9 cellular contexts compared by ENCODE assay signal in the genomic region with DNA sequence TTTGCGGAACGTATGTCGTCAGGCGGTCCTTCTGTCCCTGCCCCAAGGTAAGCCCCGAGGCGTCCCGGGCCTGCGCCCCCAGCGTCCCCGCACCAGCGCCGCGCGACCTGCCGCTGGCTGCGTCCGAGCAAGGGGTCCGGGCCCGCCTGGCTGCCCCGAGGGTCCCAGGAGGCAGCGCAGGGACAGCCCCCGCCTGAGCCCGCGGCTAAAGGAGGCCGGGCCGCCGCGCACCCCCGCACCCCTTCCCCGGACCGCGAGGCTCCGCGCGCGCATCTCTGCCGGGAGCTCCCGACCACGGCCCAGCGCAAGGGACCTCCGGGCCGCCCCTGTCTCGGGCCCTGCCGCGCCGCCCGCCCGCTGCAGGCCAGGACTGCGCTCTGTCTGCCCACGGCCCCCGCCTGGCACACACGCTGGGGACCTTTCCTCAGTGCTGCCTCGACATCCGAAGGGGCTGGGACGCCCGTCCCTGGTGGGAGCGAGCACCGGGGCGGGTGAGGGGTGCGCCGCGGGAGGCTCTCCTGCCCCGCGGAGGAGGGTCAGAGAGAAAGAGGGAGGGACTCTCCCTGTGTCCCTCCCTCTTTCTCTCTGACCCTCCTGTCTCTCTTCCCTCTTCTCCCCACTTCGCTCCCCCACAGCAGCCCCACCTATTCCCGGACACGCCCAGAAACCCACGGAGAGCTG. TPM values are rescaled to one million over a fixed set of nuclear protein-coding genes. Genes with fewer than 3 reads are reported as not detected.
DNase-seq lines count a peak whose midpoint lies in the region; ATAC-seq and TF ChIP-seq lines count a peak whose summit lies in the region.
"Had no signal": no experiment of that assay in that cellular context is flagged by ENCODE, and none has a peak within 500 bp of the region (broad histone marks: within the 10 kb centered on the region; RNA-seq: fewer than 3 reads in every experiment).

No MANE protein-coding gene starts in this region.

- H3K79me2 ChIP-seq in trophoblast cell (ENCODE audit: control insufficient read depth, insufficient read depth, low read length, poor library complexity): no peaks in the 10 kb centered on the region

- no peak overlapping the region for H2BK120ac ChIP-seq in trophoblast cell (ENCODE audit: insufficient read depth, low read length, poor library complexity)

- no peaks in the 10 kb centered on the region for H3K9me3 ChIP-seq in cardiac muscle cell (ENCODE audit: low read depth)
- no peaks in the 10 kb centered on the region for H3K9me3 ChIP-seq in trophoblast cell (ENCODE audit: insufficient read depth, low read depth, low read length)

- no peak for ATAC-seq in HG03175 (IDR thresholded peaks at IDR 0.05; ENCODE audit: unreplicated experiment)

- no peak overlapping the region for H3K18ac ChIP-seq in trophoblast cell (ENCODE audit: low read length)

- H3K79me1 ChIP-seq in trophoblast cell (ENCODE audit: low read length): no peaks in the 10 kb centered on the region

- H4K8ac ChIP-seq in trophoblast cell (ENCODE audit: low read depth, low read length): no peak overlapping the region

- H3K9ac ChIP-seq in trophoblast cell (ENCODE audit: low read length): no peak overlapping the region

- H4K91ac ChIP-seq in trophoblast cell (ENCODE audit: low read depth, low read length): no peak overlapping the region

- H3K4me1 ChIP-seq in cardiac muscle cell (ENCODE audit: low read depth): no peaks in the 10 kb centered on the region
- H3K4me1 ChIP-seq in trophoblast cell (ENCODE audit: control insufficient read depth in 1 of 2, insufficient read depth in 2 of 2, low read length in 2 of 2): peaks cover 0 to 9% of the 10 kb centered on the region in 2 experiments

- H2BK5ac ChIP-seq in trophoblast cell (ENCODE audit: low read depth, low read length, poor library complexity): no peak overlapping the region

- H2BK12ac ChIP-seq in trophoblast cell (ENCODE audit: low read length): no peak overlapping the region

- no peak overlapping the region for H3K23ac ChIP-seq in trophoblast cell (ENCODE audit: low read length)

- H3K4me2 ChIP-seq in trophoblast cell (ENCODE audit: low read length): peak overlapping the region; percentile 86

- H2AK5ac ChIP-seq in trophoblast cell (ENCODE audit: low read length): no peak overlapping the region

- peak overlapping the region; percentile 5 for H2AFZ ChIP-seq in trophoblast cell (ENCODE audit: insufficient read depth, low read length, poor library complexity)

- H3K4me3 ChIP-seq in WI38 (ENCODE audit: low read depth, low read length) (peak overlapping the region; percentile 56), cardiac muscle cell (peak overlapping the region; percentile 39), trophoblast cell (ENCODE audit: low read depth, low read length) (peak overlapping the region; percentile 60)

- TF ChIP-seq CTCF in WI38 (IDR thresholded peaks at IDR 0.05; ENCODE audit: low read depth, low read length): no peak
- TF ChIP-seq CTCF in cardiac muscle cell (IDR thresholded peaks at IDR 0.05; ENCODE audit: low read depth, low read length): no peak

- H4K12ac ChIP-seq in trophoblast cell (ENCODE audit: low read depth, low read length): no peak overlapping the region

- DNase-seq in DMS114 treated with DMSO at 0.1 percent for 48 hours (lab: John Stamatoyannopoulos, UW; ENCODE audit: unreplicated experiment) (peak; percentile 15), cardiac muscle cell (ENCODE audit: low read depth in 1 of 2, low spot score in 1 of 2) (peak; percentile 37 to 41), trophoblast cell (peak; percentile 32 to 70), KG1 (lab: John Stamatoyannopoulos, UW) (no peak), 8988T (no peak), OCI-M2 (lab: John Stamatoyannopoulos, UW; ENCODE audit: unreplicated experiment) (no peak)

- H3K27me3 ChIP-seq in cardiac muscle cell (peaks cover 18% of the 10 kb centered on the region), trophoblast cell (ENCODE audit: insufficient read depth, low read length) (peaks cover 5% of the 10 kb centered on the region)

- H3K27ac ChIP-seq in cardiac muscle cell (no peak overlapping the region), trophoblast cell (ENCODE audit: low read depth, low read length) (no peak overlapping the region)

- no CpG with 5 or more reads among the region's 68 CpGs for WGBS in trophoblast cell (ENCODE audit: extremely low coverage, insufficient coverage, insufficient read length)

- no peak overlapping the region for H3K4ac ChIP-seq in trophoblast cell (ENCODE audit: low read depth, low read length)

- H3K14ac ChIP-seq in trophoblast cell (ENCODE audit: low read length): no peak overlapping the region

- no peaks in the 10 kb centered on the region for H3K36me3 ChIP-seq in cardiac muscle cell
- peaks cover 5 to 6% of the 10 kb centered on the region in 2 experiments for H3K36me3 ChIP-seq in trophoblast cell (ENCODE audit: control insufficient read depth in 1 of 2, insufficient read depth in 2 of 2, low read length in 2 of 2)

RNA-seq across cellular contexts. Expression of a gene that starts 25.0 kb away (rescaled TPM):
- not detected in 2 replicates for total RNA-seq in cardiac muscle cell
- not detected in 2 replicates for polyA plus RNA-seq in cardiac muscle cell
- 0.03 TPM in 1 of 2 replicates, not detected in the other for polyA plus RNA-seq in trophoblast cell (2013)
- total RNA-seq: RPMI7951 had no signal

Comparison
In these comparisons a context has a peak if more than half of its experiments do, and no peak if none do; other contexts are left out.
1. DNase-seq: peak in DMS114 treated with DMSO at 0.1 percent for 48 hours (single experiment), cardiac muscle cell (2 of 2) and trophoblast cell (2 of 2); none in KG1 (single experiment), 8988T (single experiment) and OCI-M2 (single experiment).
2. Peak in every context shown above with its lines, with median percentiles within 50 percentile points of each other: H3K4me3 ChIP-seq.